In the genomic region with DNA sequence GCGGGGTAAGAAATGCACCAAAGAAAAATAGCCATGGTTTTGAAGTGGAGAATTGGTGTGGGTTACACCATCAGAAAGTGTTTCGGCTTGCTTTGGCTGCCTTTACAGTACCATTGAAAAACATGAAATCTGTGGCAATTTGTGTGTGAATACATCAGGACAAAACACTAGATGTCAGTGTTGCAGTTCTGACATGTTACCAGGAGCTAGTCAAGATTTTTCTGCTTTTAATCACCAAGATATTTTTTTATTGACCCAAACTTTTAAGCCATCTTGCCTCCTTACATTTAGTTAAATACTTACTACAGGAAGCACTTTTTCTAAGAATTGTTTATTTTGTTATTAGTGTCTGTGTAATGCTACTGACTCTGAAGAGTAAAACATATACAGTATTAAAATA, we compare ENCODE assay signal across 8 cellular contexts. TPM values are rescaled to one million over a fixed set of nuclear protein-coding genes. Genes with fewer than 3 reads are reported as not detected.
DNase-seq lines count a peak whose midpoint lies in the region; FAIRE-seq and TF ChIP-seq lines count a peak whose summit lies in the region.

No MANE protein-coding gene starts in this region.

- no peaks in the 10 kb centered on the region for H3K4me1 ChIP-seq in Peyer's patch

- H3K27ac ChIP-seq in WERI-Rb-1: no peak overlapping the region
- H3K27ac ChIP-seq in Peyer's patch: no peak overlapping the region

- TF ChIP-seq CTCF in WERI-Rb-1 (IDR thresholded peaks at IDR 0.05; ENCODE audit: low read depth, low read length) (peak; percentile 43), Peyer's patch (IDR thresholded peaks at IDR 0.05) (peak in 1 of 6 experiments; percentile 5)

- peaks cover 6% of the 10 kb centered on the region for H3K36me3 ChIP-seq in WERI-Rb-1
- peaks cover 0 to 4% (median 0%) of the 10 kb centered on the region in 3 donors for H3K36me3 ChIP-seq in Peyer's patch
- H3K36me3 ChIP-seq in MG63: peaks cover 22% of the 10 kb centered on the region

- FAIRE-seq in HTR-8/SVneo (lab: Jason Lieb, UNC): peak; percentile 57

- H3K4me3 ChIP-seq in WERI-Rb-1 (ENCODE audit: low read depth, low read length): no peak overlapping the region
- H3K4me3 ChIP-seq in Peyer's patch: no peak overlapping the region
- H3K4me3 ChIP-seq in MG63: no peak overlapping the region

- DNase-seq in NCI-H2196 (lab: John Stamatoyannopoulos, UW; ENCODE audit: unreplicated experiment) (peak; percentile 12), NCI-H2196 treated with DMSO at 0.1 percent for 48 hours (lab: John Stamatoyannopoulos, UW; ENCODE audit: unreplicated experiment) (no peak), HTR-8/SVneo (ENCODE audit: insufficient read length, low spot score) (peak; percentile 32), WERI-Rb-1 (no peak), left kidney (ENCODE audit: low read depth, low spot score) (peak; percentile 49), LoVo (ENCODE audit: low spot score) (no peak), Peyer's patch (no peak), MG63 (no peak)

- H3K9me3 ChIP-seq in WERI-Rb-1 (ENCODE audit: severe bottlenecking) (no peaks in the 10 kb centered on the region), Peyer's patch (no peaks in the 10 kb centered on the region), MG63 (no peaks in the 10 kb centered on the region)

- TF ChIP-seq POLR2A in Peyer's patch (IDR thresholded peaks at IDR 0.05): no peak

- no peaks in the 10 kb centered on the region for H3K27me3 ChIP-seq in WERI-Rb-1 (ENCODE audit: insufficient read depth, low read depth, severe bottlenecking)
- no peaks in the 10 kb centered on the region for H3K27me3 ChIP-seq in Peyer's patch
- H3K27me3 ChIP-seq in MG63: no peaks in the 10 kb centered on the region

RNA-seq across cellular contexts. Expression of a gene that starts 14.3 kb away (rescaled TPM):
- total RNA-seq in Peyer's patch: 1 to 10 TPM; 2.1 to 8.3 (median 2.5) TPM
- total RNA-seq in MG63 (2014; rRNA removed; shearing (Covaris generic); ENCODE audit: low replicate concordance): 5.4 and 12.0 TPM in 2 replicates

RNA-seq across cellular contexts. Expression of a gene that starts 45.7 kb away (rescaled TPM):
- 1 to 10 TPM in 1 of 4 donors, under 1 TPM in 2, not detected in 1; 0.28 to 1.7 (median 0.54) TPM for total RNA-seq in Peyer's patch
- total RNA-seq in MG63 (2014; rRNA removed; shearing (Covaris generic); ENCODE audit: low replicate concordance): 0.05 and 0.92 TPM in 2 replicates

Comparison
In these comparisons a context has a peak if more than half of its experiments do, and no peak if none do; other contexts are left out.
1. DNase-seq: peak in NCI-H2196 (single experiment), HTR-8/SVneo (single experiment) and left kidney (single experiment); none in NCI-H2196 treated with DMSO at 0.1 percent for 48 hours (single experiment), WERI-Rb-1 (single experiment), LoVo (single experiment), Peyer's patch (0 of 3) and MG63 (single experiment).